Comparison of ENCODE assay signal across 2 cellular contexts in the genomic region with DNA sequence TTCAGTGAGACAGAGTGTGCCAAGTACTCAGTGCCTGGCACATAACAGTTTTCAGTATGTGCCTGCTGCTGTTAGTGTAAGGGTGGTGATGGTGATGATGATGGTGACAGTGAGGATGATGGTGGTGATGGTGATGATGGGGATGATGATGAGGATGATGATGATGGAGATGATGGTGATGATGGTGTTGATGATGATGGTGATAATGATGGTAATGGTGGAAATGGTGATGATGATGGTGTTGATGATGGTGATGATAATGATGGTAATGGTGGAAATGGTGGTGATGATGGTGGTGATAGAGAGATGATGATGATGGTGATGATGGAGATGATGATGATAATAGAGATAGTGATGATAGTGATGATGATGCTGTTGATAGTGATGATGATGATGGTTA.
TF ChIP-seq lines count a peak whose summit lies in the region.

No MANE protein-coding gene starts in this region.

TF ChIP-seq in HepG2, 621 proteins besides CTCF, POLR2A, EP300 and RAD21:
- TF ChIP-seq, protein P1, sequence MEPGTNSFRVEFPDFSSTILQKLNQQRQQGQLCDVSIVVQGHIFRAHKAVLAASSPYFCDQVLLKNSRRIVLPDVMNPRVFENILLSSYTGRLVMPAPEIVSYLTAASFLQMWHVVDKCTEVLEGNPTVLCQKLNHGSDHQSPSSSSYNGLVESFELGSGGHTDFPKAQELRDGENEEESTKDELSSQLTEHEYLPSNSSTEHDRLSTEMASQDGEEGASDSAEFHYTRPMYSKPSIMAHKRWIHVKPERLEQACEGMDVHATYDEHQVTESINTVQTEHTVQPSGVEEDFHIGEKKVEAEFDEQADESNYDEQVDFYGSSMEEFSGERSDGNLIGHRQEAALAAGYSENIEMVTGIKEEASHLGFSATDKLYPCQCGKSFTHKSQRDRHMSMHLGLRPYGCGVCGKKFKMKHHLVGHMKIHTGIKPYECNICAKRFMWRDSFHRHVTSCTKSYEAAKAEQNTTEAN (CRISPR knock-in tag; conservative IDR thresholded peaks at IDR 0.05), result no peak
- TF ChIP-seq PHB2 (IDR thresholded peaks at IDR 0.05; ENCODE audit: partially characterized antibody) (no peak), TCF7L2 (IDR thresholded peaks at IDR 0.05; ENCODE audit: low read depth, low read length) (no peak), HDAC1 (CRISPR knock-in tag; IDR thresholded peaks at IDR 0.05) (no peak), ZNF614 (CRISPR knock-in tag; IDR thresholded peaks at IDR 0.05; ENCODE audit: borderline replicate concordance) (no peak), ZNF317 (CRISPR knock-in tag; IDR thresholded peaks at IDR 0.05) (no peak), ZNF607 (CRISPR knock-in tag; IDR thresholded peaks at IDR 0.05; ENCODE audit: borderline replicate concordance) (no peak), ELF1 (CRISPR knock-in tag; IDR thresholded peaks at IDR 0.05) (no peak), ZNF446 (CRISPR knock-in tag; IDR thresholded peaks at IDR 0.05) (no peak), GFI1 (CRISPR knock-in tag; IDR thresholded peaks at IDR 0.05; ENCODE audit: borderline replicate concordance) (no peak), FOXK2 (IDR thresholded peaks at IDR 0.05) (0 out of 2 replicates have a peak, but pooled peaks have one; percentile 14), GABPB1 (CRISPR knock-in tag; IDR thresholded peaks at IDR 0.05) (no peak), CREB1 (IDR thresholded peaks at IDR 0.05) (peak; percentile 97), CREB1 (CRISPR knock-in tag; IDR thresholded peaks at IDR 0.05) (no peak), ZNF557 (CRISPR knock-in tag; IDR thresholded peaks at IDR 0.05) (no peak), ZNF30 (CRISPR knock-in tag; IDR thresholded peaks at IDR 0.05) (no peak), ZNF747 (CRISPR knock-in tag; IDR thresholded peaks at IDR 0.05; ENCODE audit: borderline replicate concordance) (no peak), SIN3B (IDR thresholded peaks at IDR 0.05; ENCODE audit: low read length) (no peak), FOXP1 (IDR thresholded peaks at IDR 0.05) (0 out of 2 replicates have a peak, but pooled peaks have one; percentile 43), FOXP1 (CRISPR knock-in tag; IDR thresholded peaks at IDR 0.05) (no peak), TCF7 (IDR thresholded peaks at IDR 0.05; ENCODE audit: low read depth) (no peak), LCORL (IDR thresholded peaks at IDR 0.05) (no peak), LCORL (CRISPR knock-in tag; IDR thresholded peaks at IDR 0.05) (no peak), BCL6 (CRISPR knock-in tag; IDR thresholded peaks at IDR 0.05) (no peak), BRD4 (CRISPR knock-in tag; IDR thresholded peaks at IDR 0.05) (no peak), MTA1 (CRISPR knock-in tag; IDR thresholded peaks at IDR 0.05; ENCODE audit: borderline replicate concordance) (no peak)
- TF ChIP-seq, protein P2, sequence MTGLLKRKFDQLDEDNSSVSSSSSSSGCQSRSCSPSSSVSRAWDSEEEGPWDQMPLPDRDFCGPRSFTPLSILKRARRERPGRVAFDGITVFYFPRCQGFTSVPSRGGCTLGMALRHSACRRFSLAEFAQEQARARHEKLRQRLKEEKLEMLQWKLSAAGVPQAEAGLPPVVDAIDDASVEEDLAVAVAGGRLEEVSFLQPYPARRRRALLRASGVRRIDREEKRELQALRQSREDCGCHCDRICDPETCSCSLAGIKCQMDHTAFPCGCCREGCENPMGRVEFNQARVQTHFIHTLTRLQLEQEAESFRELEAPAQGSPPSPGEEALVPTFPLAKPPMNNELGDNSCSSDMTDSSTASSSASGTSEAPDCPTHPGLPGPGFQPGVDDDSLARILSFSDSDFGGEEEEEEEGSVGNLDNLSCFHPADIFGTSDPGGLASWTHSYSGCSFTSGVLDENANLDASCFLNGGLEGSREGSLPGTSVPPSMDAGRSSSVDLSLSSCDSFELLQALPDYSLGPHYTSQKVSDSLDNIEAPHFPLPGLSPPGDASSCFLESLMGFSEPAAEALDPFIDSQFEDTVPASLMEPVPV (CRISPR knock-in tag; IDR thresholded peaks at IDR 0.05), result no peak
- TF ChIP-seq, protein P3, sequence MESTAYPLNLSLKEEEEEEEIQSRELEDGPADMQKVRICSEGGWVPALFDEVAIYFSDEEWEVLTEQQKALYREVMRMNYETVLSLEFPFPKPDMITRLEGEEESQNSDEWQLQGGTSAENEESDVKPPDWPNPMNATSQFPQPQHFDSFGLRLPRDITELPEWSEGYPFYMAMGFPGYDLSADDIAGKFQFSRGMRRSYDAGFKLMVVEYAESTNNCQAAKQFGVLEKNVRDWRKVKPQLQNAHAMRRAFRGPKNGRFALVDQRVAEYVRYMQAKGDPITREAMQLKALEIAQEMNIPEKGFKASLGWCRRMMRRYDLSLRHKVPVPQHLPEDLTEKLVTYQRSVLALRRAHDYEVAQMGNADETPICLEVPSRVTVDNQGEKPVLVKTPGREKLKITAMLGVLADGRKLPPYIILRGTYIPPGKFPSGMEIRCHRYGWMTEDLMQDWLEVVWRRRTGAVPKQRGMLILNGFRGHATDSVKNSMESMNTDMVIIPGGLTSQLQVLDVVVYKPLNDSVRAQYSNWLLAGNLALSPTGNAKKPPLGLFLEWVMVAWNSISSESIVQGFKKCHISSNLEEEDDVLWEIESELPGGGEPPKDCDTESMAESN (CRISPR knock-in tag; conservative IDR thresholded peaks at IDR 0.05), result no peak

TF ChIP-seq in K562, 482 proteins besides CTCF, POLR2A, EP300 and RAD21 (continued from another document):
- TF ChIP-seq EHMT2 (IDR thresholded peaks at IDR 0.05) (0 out of 2 replicates have a peak, but pooled peaks have one; percentile 43), PRPF4 (IDR thresholded peaks at IDR 0.05; ENCODE audit: insufficient read depth, low read depth, low read length, poor library complexity, severe bottlenecking) (no peak), ZNF384 (IDR thresholded peaks at IDR 0.05; ENCODE audit: low read depth, low read length) (no peak), TRIM24 (IDR thresholded peaks at IDR 0.05) (no peak), HDAC1 (IDR thresholded peaks at IDR 0.05) (peak in 1 of 2 experiments; percentile 63; a peak in 2 of 4 replicates), KDM1A (IDR thresholded peaks at IDR 0.05) (peak; percentile 23 to 34; a peak in 1 of 4 replicates), ETV6 (IDR thresholded peaks at IDR 0.05; ENCODE audit: borderline replicate concordance in 1 of 2, low read depth in 2 of 2, low read length in 1 of 2) (no peak), ETV6 (CRISPR knock-in tag; IDR thresholded peaks at IDR 0.05; ENCODE audit: borderline replicate concordance) (no peak), NFIX (CRISPR knock-in tag; IDR thresholded peaks at IDR 0.05; ENCODE audit: low read depth) (no peak)
- TF ChIP-seq, protein P4, sequence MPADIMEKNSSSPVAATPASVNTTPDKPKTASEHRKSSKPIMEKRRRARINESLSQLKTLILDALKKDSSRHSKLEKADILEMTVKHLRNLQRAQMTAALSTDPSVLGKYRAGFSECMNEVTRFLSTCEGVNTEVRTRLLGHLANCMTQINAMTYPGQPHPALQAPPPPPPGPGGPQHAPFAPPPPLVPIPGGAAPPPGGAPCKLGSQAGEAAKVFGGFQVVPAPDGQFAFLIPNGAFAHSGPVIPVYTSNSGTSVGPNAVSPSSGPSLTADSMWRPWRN (IDR thresholded peaks at IDR 0.05; ENCODE audit: low read depth), result no peak
- TF ChIP-seq, protein P5, sequence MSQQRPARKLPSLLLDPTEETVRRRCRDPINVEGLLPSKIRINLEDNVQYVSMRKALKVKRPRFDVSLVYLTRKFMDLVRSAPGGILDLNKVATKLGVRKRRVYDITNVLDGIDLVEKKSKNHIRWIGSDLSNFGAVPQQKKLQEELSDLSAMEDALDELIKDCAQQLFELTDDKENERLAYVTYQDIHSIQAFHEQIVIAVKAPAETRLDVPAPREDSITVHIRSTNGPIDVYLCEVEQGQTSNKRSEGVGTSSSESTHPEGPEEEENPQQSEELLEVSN (IDR thresholded peaks at IDR 0.05; ENCODE audit: borderline replicate concordance in 1 of 2, extremely low read depth in 1 of 2, insufficient read depth in 1 of 2, insufficient read length in 1 of 2, low read depth in 1 of 2, low read length in 1 of 2, poor library complexity in 1 of 2, severe bottlenecking in 1 of 2), result no peak
- TF ChIP-seq, protein P6, sequence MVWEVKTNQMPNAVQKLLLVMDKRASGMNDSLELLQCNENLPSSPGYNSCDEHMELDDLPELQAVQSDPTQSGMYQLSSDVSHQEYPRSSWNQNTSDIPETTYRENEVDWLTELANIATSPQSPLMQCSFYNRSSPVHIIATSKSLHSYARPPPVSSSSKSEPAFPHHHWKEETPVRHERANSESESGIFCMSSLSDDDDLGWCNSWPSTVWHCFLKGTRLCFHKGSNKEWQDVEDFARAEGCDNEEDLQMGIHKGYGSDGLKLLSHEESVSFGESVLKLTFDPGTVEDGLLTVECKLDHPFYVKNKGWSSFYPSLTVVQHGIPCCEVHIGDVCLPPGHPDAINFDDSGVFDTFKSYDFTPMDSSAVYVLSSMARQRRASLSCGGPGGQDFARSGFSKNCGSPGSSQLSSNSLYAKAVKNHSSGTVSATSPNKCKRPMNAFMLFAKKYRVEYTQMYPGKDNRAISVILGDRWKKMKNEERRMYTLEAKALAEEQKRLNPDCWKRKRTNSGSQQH (CRISPR knock-in tag; IDR thresholded peaks at IDR 0.05), result peak; percentile 39; the same call in 1 of the 2 replicates
